Comparison of ENCODE assay signal across 2 cellular contexts in genomic region chr7:1691096-1691495, GRCh38.
TF ChIP-seq lines count a peak whose summit lies in the region.

No MANE protein-coding gene starts in this region.

TF ChIP-seq in SK-N-SH, 30 proteins besides CTCF, POLR2A, EP300 and RAD21:
- TF ChIP-seq PBX3 (IDR thresholded peaks at IDR 0.05) (no peak), SMC3 (IDR thresholded peaks at IDR 0.05; ENCODE audit: low read depth, low read length) (no peak)

TF ChIP-seq in SK-N-SH treated with all-trans-retinoic acid at 6 μM for 48 hours, 23 proteins besides CTCF, POLR2A, EP300 and RAD21:
- no peak for TF ChIP-seq OSR1 (CRISPR knock-in tag; IDR thresholded peaks at IDR 0.05)
- TF ChIP-seq ZNF8 (CRISPR knock-in tag; IDR thresholded peaks at IDR 0.05), result no peak
- no peak for TF ChIP-seq ZNF565 (CRISPR knock-in tag; conservative IDR thresholded peaks at IDR 0.05; ENCODE audit: low read depth)
- no peak for TF ChIP-seq ZNF70 (CRISPR knock-in tag; IDR thresholded peaks at IDR 0.05)
- no peak for TF ChIP-seq ZFP30 (CRISPR knock-in tag; IDR thresholded peaks at IDR 0.05)
- no peak for TF ChIP-seq ZC3H10 (CRISPR knock-in tag; IDR thresholded peaks at IDR 0.05)
- TF ChIP-seq, protein P1, sequence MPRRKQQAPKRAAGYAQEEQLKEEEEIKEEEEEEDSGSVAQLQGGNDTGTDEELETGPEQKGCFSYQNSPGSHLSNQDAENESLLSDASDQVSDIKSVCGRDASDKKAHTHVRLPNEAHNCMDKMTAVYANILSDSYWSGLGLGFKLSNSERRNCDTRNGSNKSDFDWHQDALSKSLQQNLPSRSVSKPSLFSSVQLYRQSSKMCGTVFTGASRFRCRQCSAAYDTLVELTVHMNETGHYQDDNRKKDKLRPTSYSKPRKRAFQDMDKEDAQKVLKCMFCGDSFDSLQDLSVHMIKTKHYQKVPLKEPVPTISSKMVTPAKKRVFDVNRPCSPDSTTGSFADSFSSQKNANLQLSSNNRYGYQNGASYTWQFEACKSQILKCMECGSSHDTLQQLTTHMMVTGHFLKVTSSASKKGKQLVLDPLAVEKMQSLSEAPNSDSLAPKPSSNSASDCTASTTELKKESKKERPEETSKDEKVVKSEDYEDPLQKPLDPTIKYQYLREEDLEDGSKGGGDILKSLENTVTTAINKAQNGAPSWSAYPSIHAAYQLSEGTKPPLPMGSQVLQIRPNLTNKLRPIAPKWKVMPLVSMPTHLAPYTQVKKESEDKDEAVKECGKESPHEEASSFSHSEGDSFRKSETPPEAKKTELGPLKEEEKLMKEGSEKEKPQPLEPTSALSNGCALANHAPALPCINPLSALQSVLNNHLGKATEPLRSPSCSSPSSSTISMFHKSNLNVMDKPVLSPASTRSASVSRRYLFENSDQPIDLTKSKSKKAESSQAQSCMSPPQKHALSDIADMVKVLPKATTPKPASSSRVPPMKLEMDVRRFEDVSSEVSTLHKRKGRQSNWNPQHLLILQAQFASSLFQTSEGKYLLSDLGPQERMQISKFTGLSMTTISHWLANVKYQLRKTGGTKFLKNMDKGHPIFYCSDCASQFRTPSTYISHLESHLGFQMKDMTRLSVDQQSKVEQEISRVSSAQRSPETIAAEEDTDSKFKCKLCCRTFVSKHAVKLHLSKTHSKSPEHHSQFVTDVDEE (CRISPR knock-in tag; IDR thresholded peaks at IDR 0.05), result no peak
- no peak for TF ChIP-seq SNAI2 (CRISPR knock-in tag; IDR thresholded peaks at IDR 0.05)
- no peak for TF ChIP-seq TCF4 (CRISPR knock-in tag; IDR thresholded peaks at IDR 0.05; ENCODE audit: borderline replicate concordance)
- no peak for TF ChIP-seq ISL1 (CRISPR knock-in tag; IDR thresholded peaks at IDR 0.05)
- TF ChIP-seq PATZ1 (CRISPR knock-in tag; IDR thresholded peaks at IDR 0.05; ENCODE audit: borderline replicate concordance), result no peak
- no peak for TF ChIP-seq PPARA (CRISPR knock-in tag; IDR thresholded peaks at IDR 0.05; ENCODE audit: borderline replicate concordance)
- no peak for TF ChIP-seq BACH2 (CRISPR knock-in tag; IDR thresholded peaks at IDR 0.05; ENCODE audit: borderline replicate concordance)
- TF ChIP-seq GLIS3 (CRISPR knock-in tag; IDR thresholded peaks at IDR 0.05), result no peak
- TF ChIP-seq RARB (CRISPR knock-in tag; IDR thresholded peaks at IDR 0.05), result no peak
